17 cellular contexts compared by ENCODE assay signal in genomic region chr6:139144490-139145085, GRCh38. TPM values are rescaled to one million over a fixed set of nuclear protein-coding genes. Genes with fewer than 3 reads are reported as not detected.
A peak's percentile ranks its signal among the peaks of the same experiment; 100 is the strongest.
DNase-seq lines count a peak whose midpoint lies in the region; ATAC-seq, FAIRE-seq and TF ChIP-seq lines count a peak whose summit lies in the region.
"Had no signal": no experiment of that assay in that cellular context is flagged by ENCODE, and none has a peak within 500 bp of the region (broad histone marks: within the 10 kb centered on the region; RNA-seq: fewer than 3 reads in every experiment).

No MANE protein-coding gene starts in this region.

- no peak overlapping the region for H2AFZ ChIP-seq in smooth muscle cell (ENCODE audit: low read depth)

- H3K4me1 Mint-ChIP-seq in activated CD4-positive, alpha-beta T cell treated with anti-CD3 and anti-CD28 coated beads, Interleukin-2, amount 10 ng/mL, durations not matched to agents 7 days and 5 days = peaks cover 88% of the 10 kb centered on the region
- peaks cover 66 to 74% (median 74%) of the 10 kb centered on the region in 3 donors for H3K4me1 Mint-ChIP-seq in IgD-negative memory B cell
- H3K4me1 Mint-ChIP-seq in activated naive CD8-positive, alpha-beta T cell treated with anti-CD3 and anti-CD28 coated beads for 36 hours = peaks cover 89% of the 10 kb centered on the region

- H3K9me3 ChIP-seq in smooth muscle cell (replicated peaks; ENCODE audit: low read depth) = no peaks in the 10 kb centered on the region
- peaks cover 0 to 4% (median 0%) of the 10 kb centered on the region in 12 donors for H3K9me3 ChIP-seq in heart left ventricle
- H3K9me3 ChIP-seq: body of pancreas, left ventricle myocardium inferior had no signal

- peaks cover 46% of the 10 kb centered on the region for H3K36me3 Mint-ChIP-seq in activated CD4-positive, alpha-beta T cell treated with anti-CD3 and anti-CD28 coated beads, Interleukin-2, amount 10 ng/mL, durations not matched to agents 7 days and 5 days (ENCODE audit: low read depth)
- H3K36me3 Mint-ChIP-seq in IgD-negative memory B cell = peaks cover 2% of the 10 kb centered on the region
- H3K36me3 Mint-ChIP-seq in activated naive CD8-positive, alpha-beta T cell treated with anti-CD3 and anti-CD28 coated beads for 36 hours = peaks cover 51% of the 10 kb centered on the region

- WGBS in smooth muscle cell (ENCODE audit: low lambda C conversion rate) = 89% methylated on average over 4 of the region's 4 CpGs
- 81 to 87% (median 85%) methylated on average over 4 of the region's 4 CpGs for WGBS in heart left ventricle, 4 donors

- H3K4me1 ChIP-seq in smooth muscle cell (ENCODE audit: low read depth) = peaks cover 9% of the 10 kb centered on the region
- peaks cover 12 to 82% (median 64%) of the 10 kb centered on the region in 12 donors for H3K4me1 ChIP-seq in heart left ventricle

- no peak overlapping the region for H3K4me3 ChIP-seq in smooth muscle cell
- H3K4me3 ChIP-seq in heart left ventricle = no peak overlapping the region
- H3K4me3 ChIP-seq: body of pancreas, left ventricle myocardium inferior had no signal

- no peak overlapping the region for H3K4me2 ChIP-seq in smooth muscle cell

- FAIRE-seq in HTR-8/SVneo (lab: Jason Lieb, UNC) = no peak
- FAIRE-seq: D721Med, H1, TTC549 had no signal

- peak overlapping the region; percentile 78 for H3K27ac Mint-ChIP-seq in activated CD4-positive, alpha-beta T cell treated with anti-CD3 and anti-CD28 coated beads, Interleukin-2, amount 10 ng/mL, durations not matched to agents 7 days and 5 days
- peak overlapping the region in 2 of 3 donors; percentile 37 to 63 for H3K27ac Mint-ChIP-seq in IgD-negative memory B cell
- peak overlapping the region; percentile 89 for H3K27ac Mint-ChIP-seq in activated naive CD8-positive, alpha-beta T cell treated with anti-CD3 and anti-CD28 coated beads for 36 hours
- H3K27ac Mint-ChIP-seq: nephron had no signal

- no peak for ATAC-seq in heart left ventricle
- ATAC-seq: body of pancreas had no signal

- TF ChIP-seq CTCF in smooth muscle cell (IDR thresholded peaks at IDR 0.05; ENCODE audit: borderline replicate concordance, insufficient read depth, poor library complexity, severe bottlenecking) = no peak
- no peak for TF ChIP-seq CTCF in heart left ventricle (IDR thresholded peaks at IDR 0.05)

- H3K27me3 Mint-ChIP-seq in activated CD4-positive, alpha-beta T cell treated with anti-CD3 and anti-CD28 coated beads, Interleukin-2, amount 10 ng/mL, durations not matched to agents 7 days and 5 days = no peaks in the 10 kb centered on the region
- H3K27me3 Mint-ChIP-seq in IgD-negative memory B cell = no peaks in the 10 kb centered on the region
- H3K27me3 Mint-ChIP-seq in activated naive CD8-positive, alpha-beta T cell treated with anti-CD3 and anti-CD28 coated beads for 36 hours = no peaks in the 10 kb centered on the region

- peaks cover 91% of the 10 kb centered on the region for H3K79me2 ChIP-seq in smooth muscle cell (ENCODE audit: low read depth)

- intact Hi-C loops in heart left ventricle (cut with DNase I) = no loop called here

- no peaks in the 10 kb centered on the region for H3K27me3 ChIP-seq in smooth muscle cell (ENCODE audit: low read depth)
- H3K27me3 ChIP-seq in heart left ventricle = no peaks in the 10 kb centered on the region
- H3K27me3 ChIP-seq: body of pancreas had no signal

- no peak for TF ChIP-seq POLR2A in heart left ventricle (IDR thresholded peaks at IDR 0.05)

- POLR2A ChIA-PET in activated CD4-positive, alpha-beta T cell treated with anti-CD3 and anti-CD28 coated beads, Interleukin-2, amount 10 ng/mL, durations not matched to agents 7 days and 5 days (lab: Charles Lee) = no interaction called here

- CTCF ChIA-PET in activated CD4-positive, alpha-beta T cell treated with anti-CD3 and anti-CD28 coated beads, Interleukin-2, amount 10 ng/mL, durations not matched to agents 7 days and 5 days (lab: Charles Lee) = interaction anchor here (0.9 to 2.7 kb wide), 4 partner anchors 8 to 207 kb away, joined by 3 to 11 read pairs (median 8); partner anchors contain the start of gene HECA

- peaks cover 2% of the 10 kb centered on the region for H3K9me3 Mint-ChIP-seq in activated CD4-positive, alpha-beta T cell treated with anti-CD3 and anti-CD28 coated beads, Interleukin-2, amount 10 ng/mL, durations not matched to agents 7 days and 5 days
- H3K9me3 Mint-ChIP-seq in IgD-negative memory B cell = no peaks in the 10 kb centered on the region
- H3K9me3 Mint-ChIP-seq in activated naive CD8-positive, alpha-beta T cell treated with anti-CD3 and anti-CD28 coated beads for 36 hours = peaks cover 4% of the 10 kb centered on the region
- H3K9me3 Mint-ChIP-seq: nephron had no signal

- H4K20me1 ChIP-seq in smooth muscle cell (ENCODE audit: low read depth) = peaks cover 79% of the 10 kb centered on the region

- no peaks in the 10 kb centered on the region for H3K36me3 ChIP-seq in smooth muscle cell (ENCODE audit: low read depth)
- no peaks in the 10 kb centered on the region for H3K36me3 ChIP-seq in heart left ventricle
- H3K36me3 ChIP-seq: left ventricle myocardium inferior had no signal

- H3K27ac ChIP-seq in smooth muscle cell (ENCODE audit: low read depth) (peak overlapping the region; percentile 6), heart left ventricle (peak overlapping the region in 1 of 12 donors; percentile 48)
- H3K27ac ChIP-seq: body of pancreas, left ventricle myocardium inferior had no signal

- no peak for DNase-seq in activated CD4-positive, alpha-beta T cell treated with anti-CD3 and anti-CD28 coated beads, Interleukin-2, amount 10 ng/mL, durations not matched to agents 7 days and 5 days
- no peak for DNase-seq in activated CD4-positive, alpha-beta T cell treated with anti-CD3 and anti-CD28 coated beads for 1 hour
- peak; percentile 48 for DNase-seq in activated naive CD8-positive, alpha-beta T cell treated with anti-CD3 and anti-CD28 coated beads for 36 hours
- DNase-seq in smooth muscle cell (lab: John Stamatoyannopoulos, UW; ENCODE audit: unreplicated experiment) (no peak), NAMALWA (ENCODE audit: low spot score) (no peak), heart left ventricle (no peak), HTR-8/SVneo (ENCODE audit: insufficient read length, low spot score) (no peak)
- DNase-seq: ACHN, body of pancreas, left ventricle myocardium inferior, NCI-H226, retina had no signal

- H3F3A ChIP-seq in smooth muscle cell (ENCODE audit: low read depth) = no peaks in the 10 kb centered on the region

- H3K9ac ChIP-seq in smooth muscle cell (ENCODE audit: low read depth) = no peak overlapping the region

- H3K4me3 Mint-ChIP-seq in activated CD4-positive, alpha-beta T cell treated with anti-CD3 and anti-CD28 coated beads, Interleukin-2, amount 10 ng/mL, durations not matched to agents 7 days and 5 days = peak overlapping the region; percentile 50
- peak overlapping the region in 3 of 4 donors; percentile 6 to 77 (median 61) for H3K4me3 Mint-ChIP-seq in IgD-negative memory B cell
- H3K4me3 Mint-ChIP-seq in activated naive CD8-positive, alpha-beta T cell treated with anti-CD3 and anti-CD28 coated beads for 36 hours = peak overlapping the region; percentile 55
- H3K4me3 Mint-ChIP-seq: nephron had no signal

RNA-seq across cellular contexts. Expression of gene HECA, which starts 9.7 kb away (rescaled TPM):
- 10 to 100 TPM; 59.2 to 60.1 TPM for total RNA-seq in activated CD4-positive, alpha-beta T cell treated with anti-CD3 and anti-CD28 coated beads, Interleukin-2, amount 10 ng/mL, durations not matched to agents 7 days and 5 days
- 5.1 TPM for polyA plus RNA-seq in IgD-negative memory B cell
- 10 to 100 TPM; 39.2 to 39.9 TPM for total RNA-seq in activated naive CD8-positive, alpha-beta T cell treated with anti-CD3 and anti-CD28 coated beads for 36 hours
- 19.7 and 21.3 TPM in 2 replicates for total RNA-seq in smooth muscle cell
- polyA plus RNA-seq in smooth muscle cell = 7.2 and 7.7 TPM in 2 replicates
- total RNA-seq in heart left ventricle = 10 to 100 TPM; 38.2 to 67.0 (median 48.3) TPM
- 10 to 100 TPM; 16.5 to 22.2 TPM for polyA plus RNA-seq in heart left ventricle
